Comparison of ENCODE assay signal across 16 cellular contexts in genomic region chr9:123069010-123069481, GRCh38. TPM values are rescaled to one million over a fixed set of nuclear protein-coding genes. Genes with fewer than 3 reads are reported as not detected.
DNase-seq lines count a peak whose midpoint lies in the region; FAIRE-seq and TF ChIP-seq lines count a peak whose summit lies in the region.
"Had no signal": no experiment of that assay in that cellular context is flagged by ENCODE, and none has a peak within 500 bp of the region (broad histone marks: within the 10 kb centered on the region; RNA-seq: fewer than 3 reads in every experiment).

No MANE protein-coding gene starts in this region.

- 0 out of 2 replicates have a peak, but pooled peaks cover 1% of the 10 kb centered on the region for H3K36me3 ChIP-seq in BJ (ENCODE audit: control insufficient read depth, insufficient read depth, low read length)

- H3K4me3 ChIP-seq in BJ (ENCODE audit: low read depth, low read length) = no peak overlapping the region

- H3K27me3 Mint-ChIP-seq in endothelial cell (ENCODE audit: unreplicated experiment) = no peaks in the 10 kb centered on the region
- no peaks in the 10 kb centered on the region for H3K27me3 Mint-ChIP-seq in osteocyte (ENCODE audit: unreplicated experiment)
- H3K27me3 Mint-ChIP-seq: activated B cell treated with CpG ODN at 0.5 μM for 24 hours; stimulated activated memory B cell treated with anti-CD40 and anti-IgM and Interleukin-4, amounts not matched to agents 10 μg/mL and 1 μg/mL and 100 μg/mL, for 72 hours had no signal

- CTCF ChIA-PET in BJ (lab: Yijun Ruan, JAX) = interaction anchor here (0.6 to 1.2 kb wide), 2 partner anchors 280 to 1723 kb away, joined by 3 to 4 read pairs; no protein-coding TSS in a partner anchor

- H3K27ac Mint-ChIP-seq in endothelial cell (ENCODE audit: unreplicated experiment) (no peak overlapping the region), osteocyte (ENCODE audit: unreplicated experiment) (peak overlapping the region; percentile 94)
- H3K27ac Mint-ChIP-seq: activated B cell treated with CpG ODN at 0.5 μM for 24 hours; stimulated activated memory B cell treated with anti-CD40 and anti-IgM and Interleukin-4, amounts not matched to agents 10 μg/mL and 1 μg/mL and 100 μg/mL, for 72 hours had no signal

- DNase-seq in BJ (ENCODE audit: low read depth) (peak; percentile 94), NCI-H226 (peak; percentile 68), endothelial cell (ENCODE audit: low spot score) (no peak), osteocyte (ENCODE audit: extremely low spot score, unreplicated experiment) (no peak), NCI-H1436 treated with DMSO at 0.1 percent for 48 hours (lab: John Stamatoyannopoulos, UW) (no peak), urothelium cell line (ENCODE audit: low spot score) (no peak), cerebellar cortex (ENCODE audit: low spot score) (no peak), NCI-H345 (lab: John Stamatoyannopoulos, UW) (no peak)
- DNase-seq: activated B cell treated with CpG ODN at 0.5 μM for 24 hours; cerebellar nuclear complex; left colon; NCI-H1417 treated with DMSO at 0.1 percent for 48 hours; NCI-H69; stimulated activated CD4-positive, alpha-beta T cell treated with anti-CD3 and anti-CD28 coated beads, Interleukin-1b, Interleukin-23, amount 100 ng/mL, for 48 hours had no signal

- no peaks in the 10 kb centered on the region for H3K9me3 Mint-ChIP-seq in endothelial cell (ENCODE audit: unreplicated experiment)
- H3K9me3 Mint-ChIP-seq in osteocyte (ENCODE audit: unreplicated experiment) = no peaks in the 10 kb centered on the region
- H3K9me3 Mint-ChIP-seq: activated B cell treated with CpG ODN at 0.5 μM for 24 hours; stimulated activated memory B cell treated with anti-CD40 and anti-IgM and Interleukin-4, amounts not matched to agents 10 μg/mL and 1 μg/mL and 100 μg/mL, for 72 hours had no signal

- H3K4me3 Mint-ChIP-seq in endothelial cell (ENCODE audit: unreplicated experiment) (peak overlapping the region; percentile 16), osteocyte (ENCODE audit: unreplicated experiment) (no peak overlapping the region)
- H3K4me3 Mint-ChIP-seq: activated B cell treated with CpG ODN at 0.5 μM for 24 hours; stimulated activated memory B cell treated with anti-CD40 and anti-IgM and Interleukin-4, amounts not matched to agents 10 μg/mL and 1 μg/mL and 100 μg/mL, for 72 hours had no signal

- TF ChIP-seq CTCF in BJ (IDR thresholded peaks at IDR 0.05; ENCODE audit: insufficient read depth, low read depth, low read length) (no peak), endothelial cell (IDR thresholded peaks at IDR 0.05; ENCODE audit: unreplicated experiment) (no peak), osteocyte (IDR thresholded peaks at IDR 0.05) (no peak)

- H3K36me3 Mint-ChIP-seq in endothelial cell (ENCODE audit: low read depth, unreplicated experiment) (peaks cover 33% of the 10 kb centered on the region), osteocyte (ENCODE audit: unreplicated experiment) (peaks cover 54% of the 10 kb centered on the region)

- H3K27me3 ChIP-seq in BJ (ENCODE audit: control insufficient read depth, insufficient read depth, low read length) = no peaks in the 10 kb centered on the region
- H3K27me3 ChIP-seq: neutrophil had no signal

- POLR2A ChIA-PET in BJ (lab: Charles Lee) = interaction anchor here (1.0 kb wide), 1 partner anchor 24 kb away, joined by 3 read pairs; no protein-coding TSS in a partner anchor

- no peak for FAIRE-seq in urothelium cell line (lab: Jason Lieb, UNC)

- H3K4me1 Mint-ChIP-seq in endothelial cell (ENCODE audit: unreplicated experiment) (peaks cover 4% of the 10 kb centered on the region), osteocyte (ENCODE audit: unreplicated experiment) (peaks cover 94% of the 10 kb centered on the region)

RNA-seq across cellular contexts. Expression of gene GPR21, which starts 35.6 kb away (rescaled TPM):
- not detected in 2 replicates for polyA plus RNA-seq in BJ (2011; rRNA removed)
- polyA minus RNA-seq in BJ (2011; rRNA and poly(A)+ RNA removed) = 1.9 and 11.1 TPM in 2 replicates
- total RNA-seq in endothelial cell (ENCODE audit: unreplicated experiment) (1.8 TPM), osteocyte (3.4 and 4.3 TPM in 2 replicates)

Comparison
In these comparisons a context has a peak if more than half of its experiments do, and no peak if none do; other contexts are left out.
1. DNase-seq: peak in BJ (single experiment) and NCI-H226 (single experiment); none in endothelial cell (single experiment), osteocyte (single experiment), NCI-H1436 treated with DMSO at 0.1 percent for 48 hours (single experiment), urothelium cell line (single experiment), cerebellar cortex (single experiment) and NCI-H345 (single experiment).